ENCODE assay signal across 12 cellular contexts in the genomic region with DNA sequence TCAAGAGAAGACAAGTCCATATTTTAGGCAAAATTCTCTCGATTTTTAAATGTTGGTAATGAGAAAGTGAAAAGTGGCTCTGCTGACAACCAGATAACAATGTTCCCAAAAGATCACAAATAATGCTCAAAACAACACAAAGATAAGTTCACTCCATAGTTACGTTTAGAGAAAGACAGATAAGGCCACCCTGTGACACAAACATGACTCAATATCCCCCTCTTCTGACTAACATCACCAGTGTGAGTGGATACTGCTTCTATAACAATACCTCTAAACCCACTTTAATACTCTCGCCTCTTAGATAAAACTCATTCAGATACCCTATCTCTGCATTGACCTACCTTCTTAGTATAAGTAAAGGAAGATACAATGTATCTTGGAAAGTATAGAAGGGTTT. TPM values are rescaled to one million over a fixed set of nuclear protein-coding genes. Genes with fewer than 3 reads are reported as not detected.
DNase-seq lines count a peak whose midpoint lies in the region; ATAC-seq, FAIRE-seq and TF ChIP-seq lines count a peak whose summit lies in the region.
"Had no signal": no experiment of that assay in that cellular context is flagged by ENCODE, and none has a peak within 500 bp of the region (broad histone marks: within the 10 kb centered on the region; RNA-seq: fewer than 3 reads in every experiment).

No MANE protein-coding gene starts in this region.

- no peak overlapping the region for H2BK12ac ChIP-seq in mesenchymal stem cell (ENCODE audit: low read length in 2 of 2)

- no peaks in the 10 kb centered on the region for H3K9me3 Mint-ChIP-seq in activated CD8-positive, alpha-beta memory T cell treated with anti-CD3 and anti-CD28 coated beads, Interleukin-2, amount 10 ng/mL, durations not matched to agents 7 days and 5 days (ENCODE audit: low read depth)

- no peak overlapping the region for H2BK120ac ChIP-seq in mesenchymal stem cell (ENCODE audit: low read depth, low read length)

- DNase-seq in EH (ENCODE audit: low read depth) (peak; percentile 55), NCI-H146 (lab: John Stamatoyannopoulos, UW) (peak; percentile 11), GM12878 (ENCODE audit: low read depth, low spot score) (no peak), mesenchymal stem cell (peak; percentile 46), NCI-H2171 (lab: John Stamatoyannopoulos, UW) (no peak), DMS79 treated with DMSO at 0.1 percent for 48 hours (lab: John Stamatoyannopoulos, UW) (no peak)
- DNase-seq in activated CD8-positive, alpha-beta memory T cell treated with anti-CD3 and anti-CD28 coated beads, Interleukin-2, amount 10 ng/mL, durations not matched to agents 7 days and 5 days = no peak
- DNase-seq: activated T-cell treated with anti-CD3 and anti-CD28 coated beads, Interleukin-2, amount 50 U/mL, for 1 hour; NK-92 treated with Interleukin-12 subunit alpha and Interleukin-12 subunit beta, amount 100 ng/mL, for 24 hours had no signal

- H3K4ac ChIP-seq in mesenchymal stem cell (ENCODE audit: low read depth in 1 of 2, low read length in 2 of 2) = no peak overlapping the region

- no peak overlapping the region for H3K18ac ChIP-seq in mesenchymal stem cell (ENCODE audit: low read depth in 1 of 2, low read length in 2 of 2)

- H3K4me1 Mint-ChIP-seq in activated CD8-positive, alpha-beta memory T cell treated with anti-CD3 and anti-CD28 coated beads, Interleukin-2, amount 10 ng/mL, durations not matched to agents 7 days and 5 days = no peaks in the 10 kb centered on the region

- H2AK5ac ChIP-seq in mesenchymal stem cell (ENCODE audit: low read length, severe bottlenecking) = no peak overlapping the region

- no peak overlapping the region for H4K8ac ChIP-seq in mesenchymal stem cell (ENCODE audit: low read length)

- no peak overlapping the region for H2BK15ac ChIP-seq in mesenchymal stem cell (ENCODE audit: low read depth, poor library complexity, severe bottlenecking)

- no peaks in the 10 kb centered on the region for H3K9me3 ChIP-seq in GM12878 (replicated peaks; ENCODE audit: control insufficient read depth, insufficient read depth, low read length)
- no peaks in the 10 kb centered on the region for H3K9me3 ChIP-seq in mesenchymal stem cell (ENCODE audit: control insufficient read depth, low read length)

- H3K9ac ChIP-seq in GM12878 (ENCODE audit: control insufficient read depth, insufficient read depth, low read length) (no peak overlapping the region), mesenchymal stem cell (ENCODE audit: low read length) (no peak overlapping the region)
- H3K9ac ChIP-seq: parathyroid adenoma had no signal

- POLR2A ChIA-PET in GM12878 (lab: Charles Lee) = no interaction called here

- H3K14ac ChIP-seq in mesenchymal stem cell (ENCODE audit: low read length in 2 of 2) = no peak overlapping the region

- H3K4me3 Mint-ChIP-seq in activated CD8-positive, alpha-beta memory T cell treated with anti-CD3 and anti-CD28 coated beads, Interleukin-2, amount 10 ng/mL, durations not matched to agents 7 days and 5 days = no peak overlapping the region

- H3K4me1 ChIP-seq in GM12878 (ENCODE audit: control insufficient read depth, insufficient read depth, low read length) = no peaks in the 10 kb centered on the region
- no peaks in the 10 kb centered on the region for H3K4me1 ChIP-seq in mesenchymal stem cell (ENCODE audit: control insufficient read depth, insufficient read depth, low read depth, low read length)
- H3K4me1 ChIP-seq: parathyroid adenoma had no signal

- H3K27ac ChIP-seq in GM12878 (ENCODE audit: control insufficient read depth, insufficient read depth) (no peak overlapping the region), mesenchymal stem cell (ENCODE audit: low read length, poor library complexity, severe bottlenecking) (no peak overlapping the region)
- H3K27ac ChIP-seq: parathyroid adenoma had no signal

- no peaks in the 10 kb centered on the region for H3K27me3 Mint-ChIP-seq in activated CD8-positive, alpha-beta memory T cell treated with anti-CD3 and anti-CD28 coated beads, Interleukin-2, amount 10 ng/mL, durations not matched to agents 7 days and 5 days

- no peak overlapping the region for H3K4me3 ChIP-seq in GM12878
- no peak overlapping the region for H3K4me3 ChIP-seq in mesenchymal stem cell (ENCODE audit: insufficient read depth in 1 of 2, low read depth in 1 of 2, low read length in 2 of 2)

- peak; percentile 35; the same call in 1 of the 3 replicates for ATAC-seq in GM12878
- ATAC-seq in HG03571 (IDR thresholded peaks at IDR 0.05; ENCODE audit: unreplicated experiment) = no peak
- ATAC-seq in activated CD8-positive, alpha-beta memory T cell treated with anti-CD3 and anti-CD28 coated beads, Interleukin-2, amount 10 ng/mL, durations not matched to agents 7 days and 5 days = no peak

- FAIRE-seq in GM12878 (lab: Jason Lieb, UNC) = no peak
- FAIRE-seq: colon had no signal

- no peaks in the 10 kb centered on the region for H3K36me3 Mint-ChIP-seq in activated CD8-positive, alpha-beta memory T cell treated with anti-CD3 and anti-CD28 coated beads, Interleukin-2, amount 10 ng/mL, durations not matched to agents 7 days and 5 days

- no peak overlapping the region for H2BK5ac ChIP-seq in mesenchymal stem cell (ENCODE audit: low read depth, low read length, poor library complexity, severe bottlenecking)

- H3K27me3 ChIP-seq in GM12878 (replicated peaks in 1 of 2; ENCODE audit: control insufficient read depth in 2 of 2, insufficient read depth in 2 of 2, low read length in 1 of 2) (no peaks in the 10 kb centered on the region; a peak in 1 of 4 replicates), mesenchymal stem cell (ENCODE audit: control insufficient read depth in 1 of 2, insufficient read depth in 1 of 2, low read length in 2 of 2) (no peaks in the 10 kb centered on the region)

- no peak overlapping the region for H4K91ac ChIP-seq in mesenchymal stem cell (ENCODE audit: low read length)

- H3K79me1 ChIP-seq in mesenchymal stem cell (replicated peaks; ENCODE audit: low read length, poor library complexity, severe bottlenecking) = no peaks in the 10 kb centered on the region

- SMC1A ChIA-PET in GM12878 (lab: Charles Lee; ENCODE audit: uncharacterized antibody, unreplicated experiment) = no interaction called here

- no peak for TF ChIP-seq POLR2A in GM12878 (IDR thresholded peaks at IDR 0.05; ENCODE audit: low read depth, low read length)

- H3K36me3 ChIP-seq in GM12878 (ENCODE audit: control insufficient read depth in 2 of 2, insufficient read depth in 2 of 2, low read length in 1 of 2) (no peaks in the 10 kb centered on the region), mesenchymal stem cell (ENCODE audit: control insufficient read depth in 1 of 2, insufficient read depth in 2 of 2, low read depth in 1 of 2, low read length in 2 of 2) (no peaks in the 10 kb centered on the region)

- no peak overlapping the region for H3K23ac ChIP-seq in mesenchymal stem cell (ENCODE audit: low read length in 2 of 2)

- no peak overlapping the region for H3K27ac Mint-ChIP-seq in activated CD8-positive, alpha-beta memory T cell treated with anti-CD3 and anti-CD28 coated beads, Interleukin-2, amount 10 ng/mL, durations not matched to agents 7 days and 5 days

- H3K4me2 ChIP-seq in GM12878 (ENCODE audit: control insufficient read depth, insufficient read depth) (no peak overlapping the region), mesenchymal stem cell (ENCODE audit: low read length, poor library complexity, severe bottlenecking) (no peak overlapping the region)

- BruUV-seq in GM12878 (replicated peaks; lab: Mats Ljungman, UMichigan) = no TSS peak

- WGBS in GM12878 (ENCODE audit: insufficient coverage, insufficient replicate concordance, low lambda C conversion rate, missing lambda C conversion rate) = 2% methylated on average over 3 of the region's 3 CpGs
- WGBS in mesenchymal stem cell = 19% methylated on average over 1 of the region's 3 CpGs

- intact Hi-C loops in GM12878 (cut with micrococcal nuclease; ENCODE audit: unreplicated experiment) = no loop called here

- peak in 1 of 3 experiments; percentile 16; a peak in 1 of 6 replicates for TF ChIP-seq CTCF in GM12878 (IDR thresholded peaks at IDR 0.05 in 2 of 3, conservative IDR thresholded peaks at IDR 0.05 in 1 of 3; ENCODE audit: control insufficient read depth in 2 of 3, extremely low read depth in 1 of 3, insufficient read depth in 1 of 3, low read depth in 3 of 3, low read length in 3 of 3)

- no peak for TF ChIP-seq RAD21 in GM12878 (IDR thresholded peaks at IDR 0.05; ENCODE audit: insufficient read depth, low read depth, low read length)

- CTCF ChIA-PET in GM12878 (lab: Yijun Ruan, JAX) = no interaction called here
- CTCF ChIA-PET in activated CD8-positive, alpha-beta memory T cell treated with anti-CD3 and anti-CD28 coated beads, Interleukin-2, amount 10 ng/mL, durations not matched to agents 7 days and 5 days (lab: Charles Lee) = no interaction called here

- no peak overlapping the region for H2AFZ ChIP-seq in GM12878 (ENCODE audit: control insufficient read depth, low read depth, low read length)
- no peak overlapping the region for H2AFZ ChIP-seq in mesenchymal stem cell (ENCODE audit: low read depth, low read length)
- H2AFZ ChIP-seq: parathyroid adenoma had no signal

- RAD21 ChIA-PET in GM12878 (lab: Charles Lee; ENCODE audit: unreplicated experiment) = no interaction called here

- no peaks in the 10 kb centered on the region for H3K79me2 ChIP-seq in GM12878 (ENCODE audit: control insufficient read depth, insufficient read depth, low read length)
- H3K79me2 ChIP-seq: parathyroid adenoma had no signal

- in situ Hi-C loops in GM12878 (cut with MboI) = no loop called here

- H4K20me1 ChIP-seq in GM12878 (ENCODE audit: control insufficient read depth, insufficient read depth) = no peaks in the 10 kb centered on the region

- no peak for TF ChIP-seq EP300 in GM12878 (IDR thresholded peaks at IDR 0.05; ENCODE audit: borderline replicate concordance in 1 of 2, control insufficient read depth in 1 of 2, low read depth in 2 of 2, low read length in 2 of 2)

RNA-seq across cellular contexts. Expression of a gene that starts 51.2 kb away (rescaled TPM):
- not detected in 2 replicates for total RNA-seq in GM12878 (2013; cell fraction: nucleolus; rRNA removed)
- total RNA-seq in GM12878 (2014; rRNA removed) (not detected in 2 replicates), GM12878 (2014; rRNA removed; fragmentation: Illumina TruSeq; extraction: Trizol) (not detected in 2 replicates), GM12878 (2021) (not detected in 2 replicates)
- polyA plus RNA-seq in GM12878 (2011; ENCODE audit: low read depth) = not detected
- polyA plus RNA-seq in GM12878 (2011; rRNA removed) (0.04 TPM in 1 of 2 replicates, not detected in the other), GM12878 (2014; fragmentation: Illumina TruSeq; extraction: Trizol) (not detected in 2 replicates), GM12878 (2014; fragmentation: Nextera tagmentation; extraction: Ambion mirVana) (not detected), GM12878 (2014; rRNA removed) (not detected in 2 replicates), GM12878 (2016; fragmentation: Nextera tagmentation; extraction: Ambion mirVana) (not detected)
- not detected in 2 replicates for polyA plus RNA-seq in GM12878 (2011; cell fraction: cytosol; rRNA removed)
- not detected in 2 replicates for polyA plus RNA-seq in GM12878 (2011; cell fraction: nucleus; rRNA removed)
- not detected in 2 replicates for polyA plus RNA-seq in GM12878 (2012)
- polyA minus RNA-seq in GM12878 (2011; rRNA and poly(A)+ RNA removed) = not detected in 2 replicates
- not detected in 2 replicates for polyA minus RNA-seq in GM12878 (2011; cell fraction: cytosol; rRNA and poly(A)+ RNA removed)
- polyA minus RNA-seq in GM12878 (2011; cell fraction: nucleus; rRNA and poly(A)+ RNA removed) = not detected in 2 replicates
- 0.01 TPM for polyA plus RNA-seq in mesenchymal stem cell (2013, experiment 1 of 2)
- polyA plus RNA-seq in mesenchymal stem cell (2013, experiment 2 of 2) = not detected
- not detected for total RNA-seq in activated CD8-positive, alpha-beta memory T cell treated with anti-CD3 and anti-CD28 coated beads, Interleukin-2, amount 10 ng/mL, durations not matched to agents 7 days and 5 days

Comparison
In these comparisons a context has a peak if more than half of its experiments do, and no peak if none do; other contexts are left out.
1. DNase-seq: peak in EH (single experiment), NCI-H146 (single experiment) and mesenchymal stem cell (single experiment); none in GM12878 (single experiment), NCI-H2171 (single experiment), DMS79 treated with DMSO at 0.1 percent for 48 hours (single experiment) and activated CD8-positive, alpha-beta memory T cell treated with anti-CD3 and anti-CD28 coated beads, Interleukin-2, amount 10 ng/mL, durations not matched to agents 7 days and 5 days (single experiment).